ENCODE assay signal across 14 cellular contexts in genomic region chr18:2424420-2424819, GRCh38.
DNase-seq lines count a peak whose midpoint lies in the region; ATAC-seq, FAIRE-seq and TF ChIP-seq lines count a peak whose summit lies in the region.
"Had no signal": no experiment of that assay in that cellular context is flagged by ENCODE, and none has a peak within 500 bp of the region (broad histone marks: within the 10 kb centered on the region; RNA-seq: fewer than 3 reads in every experiment).

No MANE protein-coding gene starts in this region.

- H3K27ac ChIP-seq in GM23248 = no peak overlapping the region
- H3K27ac ChIP-seq in CD4-positive, alpha-beta memory T cell (ENCODE audit: low read depth, low read length) = no peak overlapping the region

- H3K36me3 Mint-ChIP-seq in CD4-positive, alpha-beta memory T cell = peaks cover 0 to 2% of the 10 kb centered on the region in 2 donors

- peaks cover 2 to 12% of the 10 kb centered on the region in 2 donors for H3K27me3 Mint-ChIP-seq in CD4-positive, alpha-beta memory T cell

- TF ChIP-seq CTCF in bronchial epithelial cell (IDR thresholded peaks at IDR 0.05; ENCODE audit: insufficient read depth, low read length, severe bottlenecking) = no peak

- peaks cover 0 to 9% (median 6%) of the 10 kb centered on the region in 8 donors for H3K9me3 Mint-ChIP-seq in CD4-positive, alpha-beta memory T cell
- H3K9me3 Mint-ChIP-seq: CD4-positive, alpha-beta T cell had no signal

- no peak overlapping the region for H3K27ac Mint-ChIP-seq in CD4-positive, alpha-beta memory T cell
- H3K27ac Mint-ChIP-seq: B cell; CD4-positive, alpha-beta T cell had no signal

- peak; percentile 40 for DNase-seq in GM23248
- peak; percentile 67 for DNase-seq in M059J (ENCODE audit: low read depth)
- peak; percentile 58 for DNase-seq in bronchial epithelial cell (ENCODE audit: low read depth)
- DNase-seq in islet precursor cell = no peak
- DNase-seq in CD4-positive, alpha-beta memory T cell = no peak
- DNase-seq: C1 segment of cervical spinal cord; CD4-positive, alpha-beta T cell; COR-L47; DND-41 had no signal

- no peaks in the 10 kb centered on the region for H3K4me1 Mint-ChIP-seq in CD4-positive, alpha-beta memory T cell
- H3K4me1 Mint-ChIP-seq: B cell had no signal

- H4K20me1 ChIP-seq in GM23248 (ENCODE audit: insufficient read depth) = no peaks in the 10 kb centered on the region

- no peak for FAIRE-seq in bronchial epithelial cell (lab: Jason Lieb, UNC)
- FAIRE-seq: GM18507 had no signal

- no peak overlapping the region for H3K4me2 ChIP-seq in GM23248 (ENCODE audit: unreplicated experiment)

- ATAC-seq in GM19351 (IDR thresholded peaks at IDR 0.05; ENCODE audit: unreplicated experiment) (no peak), GM21390 (IDR thresholded peaks at IDR 0.05; ENCODE audit: unreplicated experiment) (no peak)
- ATAC-seq: HCT116 had no signal

- H3K9ac ChIP-seq in GM23248 = no peak overlapping the region

- H2AFZ ChIP-seq in GM23248 = no peak overlapping the region

- H3K4me3 Mint-ChIP-seq in CD4-positive, alpha-beta memory T cell = no peak overlapping the region
- H3K4me3 Mint-ChIP-seq: B cell; CD4-positive, alpha-beta T cell had no signal

- 10 to 12% methylated on average over 3 of the region's 3 CpGs for WGBS in GM23248 (ENCODE audit: low coverage in 1 of 2, low lambda C conversion rate in 2 of 2, missing lambda C conversion rate in 2 of 2), 2 experiments

- H3K27me3 ChIP-seq in GM23248 (replicated peaks; ENCODE audit: insufficient read depth) (no peaks in the 10 kb centered on the region), bronchial epithelial cell (ENCODE audit: control insufficient read depth, insufficient read depth, low read length) (no peaks in the 10 kb centered on the region)
- H3K27me3 ChIP-seq in CD4-positive, alpha-beta memory T cell (ENCODE audit: insufficient read depth, low read length) = no peaks in the 10 kb centered on the region

- H3K9me2 ChIP-seq in GM23248 (ENCODE audit: insufficient read depth) = no peaks in the 10 kb centered on the region

- H3K4me1 ChIP-seq in GM23248 (ENCODE audit: insufficient read depth) = no peaks in the 10 kb centered on the region; the same call in 1 of the 2 replicates
- H3K4me1 ChIP-seq in CD4-positive, alpha-beta memory T cell (ENCODE audit: insufficient read depth, low read length) = no peaks in the 10 kb centered on the region

- no peaks in the 10 kb centered on the region for H3K9me3 ChIP-seq in GM23248 (ENCODE audit: low read depth)
- no peaks in the 10 kb centered on the region for H3K9me3 ChIP-seq in CD4-positive, alpha-beta memory T cell (ENCODE audit: control insufficient read depth in 1 of 2, low read length in 2 of 2)

- CTCF ChIA-PET in CD4-positive, alpha-beta memory T cell (lab: Charles Lee; ENCODE audit: partially characterized antibody) = no interaction called here

- intact Hi-C loops in CD4-positive, alpha-beta memory T cell (cut with micrococcal nuclease) = no loop called here

- H3K4me3 ChIP-seq in GM23248 (no peak overlapping the region), bronchial epithelial cell (ENCODE audit: low read depth, low read length) (no peak overlapping the region)
- no peak overlapping the region for H3K4me3 ChIP-seq in CD4-positive, alpha-beta memory T cell (ENCODE audit: low read length in 2 of 2)

- no peaks in the 10 kb centered on the region for H3K36me3 ChIP-seq in GM23248 (ENCODE audit: low read depth)
- no peaks in the 10 kb centered on the region for H3K36me3 ChIP-seq in bronchial epithelial cell (ENCODE audit: control insufficient read depth, insufficient read depth, low read length)
- H3K36me3 ChIP-seq in CD4-positive, alpha-beta memory T cell (ENCODE audit: insufficient read depth, low read length) = no peaks in the 10 kb centered on the region

- POLR2A ChIA-PET in CD4-positive, alpha-beta memory T cell (lab: Charles Lee; ENCODE audit: partially characterized antibody) = no interaction called here

- H3K79me2 ChIP-seq in GM23248 (ENCODE audit: insufficient read depth) = no peaks in the 10 kb centered on the region

- in situ Hi-C loops in GM23248 (cut with MboI) = loop anchor here (25.0 kb wide), 1 partner anchor 88 kb away; no protein-coding TSS in a partner anchor

- no peaks in the 10 kb centered on the region for H3F3A ChIP-seq in GM23248 (ENCODE audit: insufficient read depth)

Comparison
In these comparisons a context has a peak if more than half of its experiments do, and no peak if none do; other contexts are left out.
1. DNase-seq: peak in GM23248 (single experiment), M059J (single experiment) and bronchial epithelial cell (single experiment); none in islet precursor cell (single experiment) and CD4-positive, alpha-beta memory T cell (0 of 5).